19 cellular contexts compared by ENCODE assay signal in genomic region chr15:70214266-70214665, GRCh38.
A peak's percentile ranks its signal among the peaks of the same experiment; 100 is the strongest.
DNase-seq lines count a peak whose midpoint lies in the region; ATAC-seq and TF ChIP-seq lines count a peak whose summit lies in the region.
"Had no signal": no experiment of that assay in that cellular context is flagged by ENCODE, and none has a peak within 500 bp of the region (broad histone marks: within the 10 kb centered on the region; RNA-seq: fewer than 3 reads in every experiment).

No MANE protein-coding gene starts in this region.

- no peaks in the 10 kb centered on the region for H3K27me3 Mint-ChIP-seq in WTC11 (ENCODE audit: low read depth)
- H3K27me3 Mint-ChIP-seq in activated naive CD8-positive, alpha-beta T cell treated with anti-CD3 and anti-CD28 coated beads, Interleukin-2, amount 50 U/mL, for 24 hours, result peaks cover 7% of the 10 kb centered on the region
- H3K27me3 Mint-ChIP-seq in natural killer cell (ENCODE audit: low read depth in 2 of 2), result peaks cover 23 to 39% of the 10 kb centered on the region in 2 donors
- no peaks in the 10 kb centered on the region for H3K27me3 Mint-ChIP-seq in activated CD4-positive, alpha-beta memory T cell treated with anti-CD3 and anti-CD28 coated beads for 36 hours
- H3K27me3 Mint-ChIP-seq: activated naive CD4-positive, alpha-beta T cell treated with anti-CD3 and anti-CD28 coated beads, Interleukin-2, amount 50 U/mL, for 24 hours had no signal

- H3K27ac Mint-ChIP-seq in WTC11 (no peak overlapping the region; the same call in 1 of the 2 replicates), natural killer cell (no peak overlapping the region)
- no peak overlapping the region for H3K27ac Mint-ChIP-seq in activated naive CD8-positive, alpha-beta T cell treated with anti-CD3 and anti-CD28 coated beads, Interleukin-2, amount 50 U/mL, for 24 hours
- H3K27ac Mint-ChIP-seq in activated CD4-positive, alpha-beta memory T cell treated with anti-CD3 and anti-CD28 coated beads for 36 hours, result no peak overlapping the region
- H3K27ac Mint-ChIP-seq: activated naive CD4-positive, alpha-beta T cell treated with anti-CD3 and anti-CD28 coated beads, Interleukin-2, amount 50 U/mL, for 24 hours; CD4-positive, CD25-positive, alpha-beta regulatory T cell; dendritic cell treated with granulocyte-macrophage colony-stimulating factor and Interleukin-4, amounts not matched to agents 40 ng/mL and 50 ng/mL, for 4 days; immature natural killer cell had no signal

- CTCF ChIA-PET in WTC11 (lab: Charles Lee), result interaction anchor here (0.7 to 0.8 kb wide), 2 partner anchors 31 to 103 kb away, joined by 3 read pairs; no protein-coding TSS in a partner anchor
- CTCF ChIA-PET in A673 (lab: Charles Lee), result no interaction called here
- CTCF ChIA-PET in activated CD4-positive, alpha-beta memory T cell treated with anti-CD3 and anti-CD28 coated beads for 36 hours (lab: Charles Lee), result no interaction called here

- DNase-seq in HuH-7 (ENCODE audit: low spot score), result peak; percentile 43
- DNase-seq in WTC11 (ENCODE audit: low spot score), result no peak
- DNase-seq in mesenteric fat pad (ENCODE audit: low spot score), result peak; percentile 88
- no peak for DNase-seq in activated naive CD8-positive, alpha-beta T cell treated with anti-CD3 and anti-CD28 coated beads, Interleukin-2, amount 50 U/mL, for 24 hours
- DNase-seq in natural killer cell, result no peak
- DNase-seq in A673 (ENCODE audit: low spot score), result no peak
- no peak for DNase-seq in activated CD4-positive, alpha-beta memory T cell treated with anti-CD3 and anti-CD28 coated beads for 36 hours
- DNase-seq: brain microvascular endothelial cell; CD4-positive, CD25-positive, alpha-beta regulatory T cell; DMS79; erythroblast; immature natural killer cell; MG63; NCI-H2029; stimulated activated naive CD8-positive, alpha-beta T cell treated with anti-CD3 and anti-CD28 coated beads, Interleukin-15, Interleukin-2, amounts not matched to agents 100 U/mL and 50 U/mL, for 24 hours had no signal

- no TSS peak for BruUV-seq in A673 (replicated peaks; lab: Mats Ljungman, UMichigan)

- intact Hi-C loops in natural killer cell (cut with micrococcal nuclease), result no loop called here
- intact Hi-C loops in A673 (cut with micrococcal nuclease; ENCODE audit: unreplicated experiment), result no loop called here
- intact Hi-C loops in activated CD4-positive, alpha-beta memory T cell treated with anti-CD3 and anti-CD28 coated beads for 36 hours (cut with micrococcal nuclease), result no loop called here

- no peak overlapping the region for H3K27ac ChIP-seq in A673 (ENCODE audit: low read depth, low read length, poor library complexity, severe bottlenecking)
- H3K27ac ChIP-seq: brain microvascular endothelial cell had no signal

- ATAC-seq in WTC11 (peak; percentile 61), natural killer cell (no peak)
- ATAC-seq in activated naive CD8-positive, alpha-beta T cell treated with anti-CD3 and anti-CD28 coated beads, Interleukin-2, amount 50 U/mL, for 24 hours, result no peak
- ATAC-seq: Right ventricle myocardium inferior; stimulated activated naive CD8-positive, alpha-beta T cell treated with anti-CD3 and anti-CD28 coated beads, Interleukin-15, Interleukin-2, amounts not matched to agents 100 U/mL and 50 U/mL, for 24 hours had no signal

- H3K4me1 Mint-ChIP-seq in WTC11, result peaks cover 17% of the 10 kb centered on the region
- H3K4me1 Mint-ChIP-seq in activated naive CD8-positive, alpha-beta T cell treated with anti-CD3 and anti-CD28 coated beads, Interleukin-2, amount 50 U/mL, for 24 hours, result peaks cover 3% of the 10 kb centered on the region
- no peaks in the 10 kb centered on the region for H3K4me1 Mint-ChIP-seq in natural killer cell
- H3K4me1 Mint-ChIP-seq in activated CD4-positive, alpha-beta memory T cell treated with anti-CD3 and anti-CD28 coated beads for 36 hours (ENCODE audit: low read depth), result no peaks in the 10 kb centered on the region
- H3K4me1 Mint-ChIP-seq: activated naive CD4-positive, alpha-beta T cell treated with anti-CD3 and anti-CD28 coated beads, Interleukin-2, amount 50 U/mL, for 24 hours; CD4-positive, CD25-positive, alpha-beta regulatory T cell; immature natural killer cell had no signal

- no peaks in the 10 kb centered on the region for H3K27me3 ChIP-seq in A673 (replicated peaks; ENCODE audit: insufficient read depth, low read depth, low read length, poor library complexity)
- H3K27me3 ChIP-seq: brain microvascular endothelial cell, MG63 had no signal

- TF ChIP-seq CTCF in GM12873 (IDR thresholded peaks at IDR 0.05; ENCODE audit: insufficient read depth, low read depth, low read length, missing control alignments), result peak; percentile 49
- no peak for TF ChIP-seq CTCF in WTC11 (IDR thresholded peaks at IDR 0.05)
- TF ChIP-seq CTCF in natural killer cell (IDR thresholded peaks at IDR 0.05), result no peak
- no peak for TF ChIP-seq CTCF in A673 (conservative IDR thresholded peaks at IDR 0.05; ENCODE audit: low read depth, low read length)

- H3K9me3 ChIP-seq in A673 (ENCODE audit: low read depth, low read length, poor library complexity, severe bottlenecking), result no peaks in the 10 kb centered on the region
- H3K9me3 ChIP-seq: MG63 had no signal

- H3K36me3 ChIP-seq in A673 (ENCODE audit: insufficient read depth, low read length, poor library complexity, severe bottlenecking), result no peaks in the 10 kb centered on the region
- H3K36me3 ChIP-seq: brain microvascular endothelial cell, MG63 had no signal

- H3K4me3 Mint-ChIP-seq in WTC11 (no peak overlapping the region), natural killer cell (no peak overlapping the region)
- H3K4me3 Mint-ChIP-seq in activated naive CD8-positive, alpha-beta T cell treated with anti-CD3 and anti-CD28 coated beads, Interleukin-2, amount 50 U/mL, for 24 hours, result no peak overlapping the region
- H3K4me3 Mint-ChIP-seq in activated CD4-positive, alpha-beta memory T cell treated with anti-CD3 and anti-CD28 coated beads for 36 hours, result no peak overlapping the region
- H3K4me3 Mint-ChIP-seq: activated naive CD4-positive, alpha-beta T cell treated with anti-CD3 and anti-CD28 coated beads, Interleukin-2, amount 50 U/mL, for 24 hours; CD4-positive, CD25-positive, alpha-beta regulatory T cell; dendritic cell treated with granulocyte-macrophage colony-stimulating factor and Interleukin-4, amounts not matched to agents 40 ng/mL and 50 ng/mL, for 4 days; immature natural killer cell had no signal

- peaks cover 17% of the 10 kb centered on the region for H3K4me1 ChIP-seq in A673 (ENCODE audit: insufficient read depth, low read length, poor library complexity, severe bottlenecking)

- no peak overlapping the region for H3K4me3 ChIP-seq in A673 (ENCODE audit: low read depth, low read length, poor library complexity, severe bottlenecking)
- H3K4me3 ChIP-seq: MG63 had no signal

- H3K9me3 Mint-ChIP-seq in WTC11 (peaks cover 6% of the 10 kb centered on the region; the same call in 1 of the 2 replicates), natural killer cell (no peaks in the 10 kb centered on the region)
- H3K9me3 Mint-ChIP-seq in activated naive CD8-positive, alpha-beta T cell treated with anti-CD3 and anti-CD28 coated beads, Interleukin-2, amount 50 U/mL, for 24 hours, result no peaks in the 10 kb centered on the region
- H3K9me3 Mint-ChIP-seq in activated CD4-positive, alpha-beta memory T cell treated with anti-CD3 and anti-CD28 coated beads for 36 hours, result no peaks in the 10 kb centered on the region
- H3K9me3 Mint-ChIP-seq: activated naive CD4-positive, alpha-beta T cell treated with anti-CD3 and anti-CD28 coated beads, Interleukin-2, amount 50 U/mL, for 24 hours; CD4-positive, CD25-positive, alpha-beta regulatory T cell; dendritic cell treated with granulocyte-macrophage colony-stimulating factor and Interleukin-4, amounts not matched to agents 40 ng/mL and 50 ng/mL, for 4 days had no signal

- H3K36me3 Mint-ChIP-seq in WTC11 (no peaks in the 10 kb centered on the region), natural killer cell (no peaks in the 10 kb centered on the region)
- no peaks in the 10 kb centered on the region for H3K36me3 Mint-ChIP-seq in activated naive CD8-positive, alpha-beta T cell treated with anti-CD3 and anti-CD28 coated beads, Interleukin-2, amount 50 U/mL, for 24 hours (ENCODE audit: low read depth)
- no peaks in the 10 kb centered on the region for H3K36me3 Mint-ChIP-seq in activated CD4-positive, alpha-beta memory T cell treated with anti-CD3 and anti-CD28 coated beads for 36 hours
- H3K36me3 Mint-ChIP-seq: activated naive CD4-positive, alpha-beta T cell treated with anti-CD3 and anti-CD28 coated beads, Interleukin-2, amount 50 U/mL, for 24 hours; CD4-positive, CD25-positive, alpha-beta regulatory T cell; immature natural killer cell had no signal

- POLR2A ChIA-PET in WTC11 (lab: Charles Lee) (no interaction called here), A673 (lab: Charles Lee; ENCODE audit: low non-redundant PET) (no interaction called here)
- POLR2A ChIA-PET in activated CD4-positive, alpha-beta memory T cell treated with anti-CD3 and anti-CD28 coated beads for 36 hours (lab: Charles Lee), result no interaction called here

TF ChIP-seq in WTC11, 78 proteins besides CTCF, POLR2A, EP300 and RAD21 (continues in another document):
- TF ChIP-seq FOXP1 (CRISPR knock-in tag; IDR thresholded peaks at IDR 0.05; ENCODE audit: borderline replicate concordance) (no peak), ATF3 (CRISPR knock-in tag; conservative IDR thresholded peaks at IDR 0.05) (no peak)

Comparison
In these comparisons a context has a peak if more than half of its experiments do, and no peak if none do; other contexts are left out.
1. DNase-seq: peak in HuH-7 (single experiment) and mesenteric fat pad (single experiment); none in WTC11 (single experiment), activated naive CD8-positive, alpha-beta T cell treated with anti-CD3 and anti-CD28 coated beads, Interleukin-2, amount 50 U/mL, for 24 hours (single experiment), natural killer cell (single experiment), A673 (single experiment) and activated CD4-positive, alpha-beta memory T cell treated with anti-CD3 and anti-CD28 coated beads for 36 hours (single experiment).